8 cellular contexts compared by ENCODE assay signal in the genomic region with DNA sequence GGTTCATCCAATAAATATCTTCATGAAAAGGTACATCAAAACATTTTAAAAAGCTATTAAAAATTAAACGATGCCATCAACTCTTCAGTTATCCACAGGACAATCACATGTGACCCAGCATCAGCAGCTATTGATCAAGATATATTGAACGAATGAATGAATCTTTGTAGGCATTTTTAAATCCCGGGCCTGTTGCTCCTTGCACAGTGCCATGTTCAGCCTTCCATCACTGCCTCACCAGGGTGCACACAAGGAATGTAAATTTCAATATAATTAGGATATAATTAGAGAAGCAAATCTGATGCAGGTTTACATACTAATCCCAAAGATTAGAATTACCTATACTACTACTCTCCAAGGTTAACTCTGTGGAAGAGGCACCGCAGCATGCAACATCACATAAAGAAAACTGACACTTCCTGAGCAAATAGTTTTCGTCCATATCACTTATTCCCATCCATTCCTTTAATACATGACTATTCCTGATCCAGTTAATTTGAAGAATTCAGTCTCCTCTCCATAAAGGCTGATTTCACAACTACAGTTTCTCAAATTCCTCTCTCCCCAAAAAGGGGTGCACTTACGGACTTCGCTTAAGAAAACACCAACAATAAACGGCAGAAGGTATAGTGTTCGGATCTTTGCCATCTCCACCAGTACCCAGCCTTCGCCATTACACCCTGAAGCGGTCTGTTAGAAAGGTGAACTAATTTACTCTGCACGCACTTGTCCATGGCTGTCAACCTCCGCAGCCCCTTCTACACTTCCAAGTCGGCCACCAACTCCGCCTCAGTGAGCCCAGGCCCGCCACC. TPM values are rescaled to one million over a fixed set of nuclear protein-coding genes. Genes with fewer than 3 reads are reported as not detected.
DNase-seq lines count a peak whose midpoint lies in the region; ATAC-seq, FAIRE-seq and TF ChIP-seq lines count a peak whose summit lies in the region.

No MANE protein-coding gene starts in this region.

- H2AFZ ChIP-seq in MM.1S (ENCODE audit: low read length) (peak overlapping the region; percentile 95), GM12878 (ENCODE audit: control insufficient read depth, low read depth, low read length) (peak overlapping the region; percentile 24), HepG2 (ENCODE audit: low read length) (no peak overlapping the region)

- peaks cover 91% of the 10 kb centered on the region for H3K79me2 ChIP-seq in MM.1S (ENCODE audit: low read length)
- peaks cover 86% of the 10 kb centered on the region for H3K79me2 ChIP-seq in GM12878 (ENCODE audit: control insufficient read depth, insufficient read depth, low read length)
- peaks cover 88% of the 10 kb centered on the region for H3K79me2 ChIP-seq in HepG2 (ENCODE audit: insufficient read depth, low read length)

- no peak for TF ChIP-seq RAD21 in GM12878 (IDR thresholded peaks at IDR 0.05; ENCODE audit: insufficient read depth, low read depth, low read length)
- TF ChIP-seq RAD21 in HepG2 (CRISPR knock-in tag; IDR thresholded peaks at IDR 0.05), result no peak

- TF ChIP-seq EP300 in GM12878 (IDR thresholded peaks at IDR 0.05; ENCODE audit: borderline replicate concordance in 1 of 2, control insufficient read depth in 1 of 2, low read depth in 2 of 2, low read length in 2 of 2) (no peak), HepG2 (IDR thresholded peaks at IDR 0.05; ENCODE audit: low read depth in 2 of 2, low read length in 2 of 2) (no peak), HepG2 (CRISPR knock-in tag; IDR thresholded peaks at IDR 0.05; ENCODE audit: borderline replicate concordance) (no peak)

- FAIRE-seq in GM12878 (lab: Jason Lieb, UNC), result no peak
- FAIRE-seq in HepG2 (lab: Jason Lieb, UNC), result no peak
- no peak for FAIRE-seq in HTR-8/SVneo (lab: Jason Lieb, UNC)

- intact Hi-C loops in GM12878 (cut with micrococcal nuclease; ENCODE audit: unreplicated experiment), result loop anchor here (10.0 kb wide), 1 partner anchor 200 kb away; the partner anchor contains the start of gene TRPV2
- intact Hi-C loops in HepG2 (cut with micrococcal nuclease; ENCODE audit: unreplicated experiment), result loop anchor here (1.0 to 5.0 kb wide), 2 partner anchors 72 to 138 kb away; partner anchors contain the start of gene CENPV

- WGBS in GM12878 (ENCODE audit: insufficient coverage, insufficient replicate concordance, low lambda C conversion rate, missing lambda C conversion rate), result 1% methylated on average over 16 of the region's 16 CpGs
- 2% methylated on average over 16 of the region's 16 CpGs for WGBS in HepG2 (ENCODE audit: low lambda C conversion rate)
- 11% methylated on average over 16 of the region's 16 CpGs for WGBS in thymus

- H3K27me3 ChIP-seq in MM.1S (replicated peaks; ENCODE audit: insufficient read depth, low read length) (no peaks in the 10 kb centered on the region), GM12878 (replicated peaks in 1 of 2; ENCODE audit: control insufficient read depth in 2 of 2, insufficient read depth in 2 of 2, low read length in 1 of 2) (no peaks in the 10 kb centered on the region), HepG2 (ENCODE audit: control insufficient read depth in 1 of 2, insufficient read depth in 2 of 2, low read length in 2 of 2) (no peaks in the 10 kb centered on the region; a peak in 1 of 5 replicates), thymus (ENCODE audit: control insufficient read depth, insufficient read depth) (no peaks in the 10 kb centered on the region)

- H3K4me2 ChIP-seq in MM.1S (ENCODE audit: low read depth, low read length) (peak overlapping the region; percentile 68), GM12878 (ENCODE audit: control insufficient read depth, insufficient read depth) (peak overlapping the region; percentile 71), HepG2 (ENCODE audit: low read depth, low read length) (peak overlapping the region; percentile 82)

- H3K36me3 ChIP-seq in MM.1S (replicated peaks; ENCODE audit: insufficient read depth, low read length) (no peaks in the 10 kb centered on the region), GM12878 (ENCODE audit: control insufficient read depth in 2 of 2, insufficient read depth in 2 of 2, low read length in 1 of 2) (no peaks in the 10 kb centered on the region; a peak in 1 of 4 replicates), HepG2 (replicated peaks in 1 of 2; ENCODE audit: control insufficient read depth in 1 of 2, insufficient read depth in 2 of 2, low read length in 2 of 2) (no peaks in the 10 kb centered on the region), thymus (ENCODE audit: control insufficient read depth, insufficient read depth) (peaks cover 3% of the 10 kb centered on the region)

- peaks cover 19% of the 10 kb centered on the region for H3F3A ChIP-seq in MM.1S (ENCODE audit: insufficient read depth, low read length)

- TF ChIP-seq POLR2A in GM12878 (IDR thresholded peaks at IDR 0.05; ENCODE audit: low read depth, low read length) (no peak), HepG2 (IDR thresholded peaks at IDR 0.05; ENCODE audit: insufficient read depth in 1 of 2, low read depth in 2 of 2, low read length in 2 of 2) (no peak)

- DNase-seq in DMS79 treated with DMSO at 0.1 percent for 48 hours (lab: John Stamatoyannopoulos, UW) (peak; percentile 21), DMS79 (lab: John Stamatoyannopoulos, UW) (no peak), MM.1S (no peak), GM12878 (ENCODE audit: low read depth, low spot score) (no peak), HepG2 (ENCODE audit: low spot score) (no peak), GM10266 (ENCODE audit: extremely low spot score) (no peak), HTR-8/SVneo (ENCODE audit: insufficient read length, low spot score) (no peak)

- CTCF ChIA-PET in GM12878 (lab: Yijun Ruan, JAX), result interaction anchor here (0.6 to 1.4 kb wide), 4 partner anchors 9 to 73 kb away, joined by 3 to 5 read pairs (median 4); no protein-coding TSS in a partner anchor
- CTCF ChIA-PET in HepG2 (lab: Yijun Ruan, JAX; ENCODE audit: low intra/inter-chr PET ratio, low total read pairs), result no interaction called here

- RAD21 ChIA-PET in GM12878 (lab: Charles Lee; ENCODE audit: unreplicated experiment), result interaction anchor here (0.6 to 1.5 kb wide), 4 partner anchors 29 to 139 kb away, joined by 3 to 5 read pairs (median 4); partner anchors contain the start of gene CENPV

- TF ChIP-seq CTCF in MM.1S (IDR thresholded peaks at IDR 0.05; ENCODE audit: low read length) (no peak), GM12878 (IDR thresholded peaks at IDR 0.05 in 2 of 3, conservative IDR thresholded peaks at IDR 0.05 in 1 of 3; ENCODE audit: control insufficient read depth in 2 of 3, extremely low read depth in 1 of 3, insufficient read depth in 1 of 3, low read depth in 3 of 3, low read length in 3 of 3) (no peak), HepG2 (CRISPR knock-in tag; IDR thresholded peaks at IDR 0.05) (no peak), GM10266 (IDR thresholded peaks at IDR 0.05; ENCODE audit: control insufficient read depth, insufficient read depth, low read depth, missing control alignments) (no peak)

- H3K9me2 ChIP-seq in MM.1S (replicated peaks; ENCODE audit: insufficient read depth, low read length), result no peaks in the 10 kb centered on the region

- peak overlapping the region; percentile 83 for H3K4me3 ChIP-seq in MM.1S (ENCODE audit: low read length)
- H3K4me3 ChIP-seq in GM12878, result peak overlapping the region; percentile 91
- peak overlapping the region; percentile 84 to 91 (median 88) for H3K4me3 ChIP-seq in HepG2 (replicated peaks in 1 of 3; ENCODE audit: insufficient read depth in 1 of 3, low read depth in 2 of 3, low read length in 3 of 3)
- peak overlapping the region; percentile 93 for H3K4me3 ChIP-seq in thymus (ENCODE audit: low read length)

- H3K9me3 ChIP-seq in MM.1S (replicated peaks; ENCODE audit: insufficient read depth, low read length), result no peaks in the 10 kb centered on the region
- H3K9me3 ChIP-seq in GM12878 (replicated peaks; ENCODE audit: control insufficient read depth, insufficient read depth, low read length), result no peaks in the 10 kb centered on the region
- no peaks in the 10 kb centered on the region for H3K9me3 ChIP-seq in HepG2 (ENCODE audit: low read length)
- H3K9me3 ChIP-seq in thymus (ENCODE audit: control insufficient read depth), result no peaks in the 10 kb centered on the region

- BruUV-seq in GM12878 (replicated peaks; lab: Mats Ljungman, UMichigan), result no TSS peak
- BruUV-seq in HepG2 (replicated peaks; lab: Mats Ljungman, UMichigan), result no TSS peak

- in situ Hi-C loops in GM12878 (cut with MboI), result no loop called here
- in situ Hi-C loops in HepG2 (cut with HindIII; ENCODE audit: extremely low pct_ligation_motif_present, low pct_unique_long_range_greater_than_20kb), result no loop called here

- H3K27ac ChIP-seq in MM.1S (ENCODE audit: low read length), result peak overlapping the region; percentile 92; the same call in 1 of the 2 replicates
- peak overlapping the region; percentile 96 for H3K27ac ChIP-seq in GM12878 (ENCODE audit: control insufficient read depth, insufficient read depth)
- peak overlapping the region; percentile 99 for H3K27ac ChIP-seq in HepG2 (ENCODE audit: extremely low read length, insufficient read depth, low read length)
- peak overlapping the region; percentile 97 for H3K27ac ChIP-seq in thymus (ENCODE audit: low read depth)

- 0 out of 2 replicates have a peak, but pooled peaks cover 3% of the 10 kb centered on the region for H4K20me1 ChIP-seq in MM.1S (ENCODE audit: insufficient read depth, low read length)
- H4K20me1 ChIP-seq in GM12878 (ENCODE audit: control insufficient read depth, insufficient read depth), result no peaks in the 10 kb centered on the region; the same call in 1 of the 2 replicates
- peaks cover 23% of the 10 kb centered on the region; the same call in 1 of the 2 replicates for H4K20me1 ChIP-seq in HepG2 (ENCODE audit: insufficient read depth, low read length)

- SMC1A ChIA-PET in GM12878 (lab: Charles Lee; ENCODE audit: uncharacterized antibody, unreplicated experiment), result interaction anchor here (0.9 to 1.9 kb wide), 6 partner anchors 12 to 137 kb away, joined by 3 to 8 read pairs (median 5); no protein-coding TSS in a partner anchor

- H3K9ac ChIP-seq in MM.1S (ENCODE audit: low read length) (peak overlapping the region; percentile 93), GM12878 (ENCODE audit: control insufficient read depth, insufficient read depth, low read length) (peak overlapping the region; percentile 96), HepG2 (ENCODE audit: insufficient read depth, low read depth, low read length) (peak overlapping the region; percentile 92)

- POLR2A ChIA-PET in GM12878 (lab: Charles Lee) (interaction anchor here (0.7 to 1.7 kb wide), 3 partner anchors 10 to 73 kb away, joined by 3 to 6 read pairs (median 4); no protein-coding TSS in a partner anchor), HepG2 (lab: Yijun Ruan, JAX) (interaction anchor here (1.0 to 6.3 kb wide), 8 partner anchors 8 to 138 kb away, joined by 3 to 77 read pairs (median 10); partner anchors contain the start of gene CENPV)

- peaks cover 3% of the 10 kb centered on the region for H3K4me1 ChIP-seq in MM.1S (ENCODE audit: low read length)
- peaks cover 4% of the 10 kb centered on the region for H3K4me1 ChIP-seq in GM12878 (ENCODE audit: control insufficient read depth, insufficient read depth, low read length)
- peaks cover 39% of the 10 kb centered on the region for H3K4me1 ChIP-seq in HepG2 (ENCODE audit: insufficient read depth, low read length)
- H3K4me1 ChIP-seq in thymus (ENCODE audit: control insufficient read depth, insufficient read depth, low read length), result peaks cover 12% of the 10 kb centered on the region

- ATAC-seq in GM12878 (no peak), HepG2 (no peak; the same call in 2 of the 3 replicates)

RNA-seq across cellular contexts. Expression of gene NCOR1, which starts 0.9 kb away (rescaled TPM):
- total RNA-seq in GM12878 (2013; cell fraction: nucleolus; rRNA removed), result 467 and 535 TPM in 2 replicates
- total RNA-seq in GM12878 (2014; rRNA removed) (71.6 and 77.3 TPM in 2 replicates), GM12878 (2014; rRNA removed; fragmentation: Illumina TruSeq; extraction: Trizol) (75.5 and 81.9 TPM in 2 replicates), GM12878 (2021) (102 and 109 TPM in 2 replicates), HepG2 (2016; rRNA removed; fragmentation: Illumina TruSeq; extraction: Trizol) (57.0 and 80.4 TPM in 2 replicates)
- polyA plus RNA-seq in GM12878 (2011; ENCODE audit: low read depth), result 31.2 TPM
- polyA plus RNA-seq in GM12878 (2011; rRNA removed) (78.2 and 94.5 TPM in 2 replicates), GM12878 (2014; fragmentation: Illumina TruSeq; extraction: Trizol) (75.0 and 81.0 TPM in 2 replicates), GM12878 (2014; fragmentation: Nextera tagmentation; extraction: Ambion mirVana) (10 to 100 TPM; 34.5 to 55.1 TPM), GM12878 (2014; rRNA removed) (72.8 and 83.9 TPM in 2 replicates), GM12878 (2016; fragmentation: Nextera tagmentation; extraction: Ambion mirVana) (100 to 1,000 TPM; 118 to 135 TPM), HepG2 (2011; rRNA removed) (65.5 and 71.7 TPM in 2 replicates), thymus (51.5 TPM)
- 109 and 116 TPM in 2 replicates for polyA plus RNA-seq in GM12878 (2011; cell fraction: cytosol; rRNA removed)
- polyA plus RNA-seq in GM12878 (2011; cell fraction: nucleus; rRNA removed), result 117 and 140 TPM in 2 replicates
- 38.3 and 51.2 TPM in 2 replicates for polyA plus RNA-seq in GM12878 (2012)
- 261 and 316 TPM in 2 replicates for polyA minus RNA-seq in GM12878 (2011; rRNA and poly(A)+ RNA removed)
- polyA minus RNA-seq in GM12878 (2011; cell fraction: cytosol; rRNA and poly(A)+ RNA removed), result 56.1 and 59.4 TPM in 2 replicates
- polyA minus RNA-seq in GM12878 (2011; cell fraction: nucleus; rRNA and poly(A)+ RNA removed), result 117 and 177 TPM in 2 replicates
- total RNA-seq in HepG2 (2016; cell fraction: cytosol; rRNA removed; fragmentation: Illumina TruSeq; extraction: Trizol; ENCODE audit: low read depth), result 22.7 and 28.3 TPM in 2 replicates
- 55.2 and 73.8 TPM in 2 replicates for total RNA-seq in HepG2 (2016; cell fraction: insoluble cytoplasmic fraction; rRNA removed; fragmentation: Illumina TruSeq; extraction: Trizol)
- 34.0 and 36.2 TPM in 2 replicates for total RNA-seq in HepG2 (2016; cell fraction: membrane; rRNA removed; fragmentation: Illumina TruSeq; extraction: Trizol)
- 89.2 and 101 TPM in 2 replicates for total RNA-seq in HepG2 (2016; cell fraction: nucleus; rRNA removed; fragmentation: Illumina TruSeq; extraction: Trizol)
- 55.8 and 62.9 TPM in 2 replicates for polyA plus RNA-seq in HepG2 (2011; cell fraction: cytosol; rRNA removed)
- 116 and 122 TPM in 2 replicates for polyA plus RNA-seq in HepG2 (2011; cell fraction: nucleus; rRNA removed)
- 42.3 and 47.6 TPM in 2 replicates for polyA plus RNA-seq in HepG2 (2012)
- polyA plus RNA-seq in HepG2 (2016; cell fraction: cytosol; fragmentation: Illumina TruSeq; extraction: Trizol; ENCODE audit: low read depth), result 3.8 and 4.9 TPM in 2 replicates
- polyA plus RNA-seq in HepG2 (2016; cell fraction: insoluble cytoplasmic fraction; fragmentation: Illumina TruSeq; extraction: Trizol; ENCODE audit: low read depth), result 80.6 and 82.5 TPM in 2 replicates
- 11.3 TPM in 2 replicates for polyA plus RNA-seq in HepG2 (2016; cell fraction: membrane; fragmentation: Illumina TruSeq; extraction: Trizol; ENCODE audit: low read depth)
- 85.3 and 89.2 TPM in 2 replicates for polyA plus RNA-seq in HepG2 (2016; cell fraction: nucleus; fragmentation: Illumina TruSeq; extraction: Trizol; ENCODE audit: insufficient read depth, low read depth)
- 273 and 332 TPM in 2 replicates for polyA minus RNA-seq in HepG2 (2011; rRNA and poly(A)+ RNA removed; ENCODE audit: low replicate concordance)
- 62.3 and 64.1 TPM in 2 replicates for polyA minus RNA-seq in HepG2 (2011; cell fraction: cytosol; rRNA and poly(A)+ RNA removed)
- 263 and 278 TPM in 2 replicates for polyA minus RNA-seq in HepG2 (2011; cell fraction: nucleus; rRNA and poly(A)+ RNA removed)

RNA-seq across cellular contexts. Expression of gene PIGL, which starts 2.6 kb away (rescaled TPM):
- total RNA-seq in GM12878 (2013; cell fraction: nucleolus; rRNA removed), result 215 and 241 TPM in 2 replicates
- 31.2 and 38.4 TPM in 2 replicates for total RNA-seq in GM12878 (2014; rRNA removed)
- total RNA-seq in GM12878 (2014; rRNA removed; fragmentation: Illumina TruSeq; extraction: Trizol), result 28.0 and 29.1 TPM in 2 replicates
- total RNA-seq in GM12878 (2021), result 29.5 and 31.5 TPM in 2 replicates
- 20.3 TPM for polyA plus RNA-seq in GM12878 (2011; ENCODE audit: low read depth)
- polyA plus RNA-seq in GM12878 (2011; rRNA removed), result 44.8 and 52.5 TPM in 2 replicates
- 50.1 and 50.5 TPM in 2 replicates for polyA plus RNA-seq in GM12878 (2011; cell fraction: cytosol; rRNA removed)
- 185 and 385 TPM in 2 replicates for polyA plus RNA-seq in GM12878 (2011; cell fraction: nucleus; rRNA removed)
- 29.2 and 40.3 TPM in 2 replicates for polyA plus RNA-seq in GM12878 (2012)
- 28.6 and 31.5 TPM in 2 replicates for polyA plus RNA-seq in GM12878 (2014; fragmentation: Illumina TruSeq; extraction: Trizol)
- polyA plus RNA-seq in GM12878 (2014; fragmentation: Nextera tagmentation; extraction: Ambion mirVana), result 10 to 100 TPM; 29.2 to 42.1 TPM
- 30.5 and 37.5 TPM in 2 replicates for polyA plus RNA-seq in GM12878 (2014; rRNA removed)
- 10 to 100 TPM; 25.9 to 29.1 TPM for polyA plus RNA-seq in GM12878 (2016; fragmentation: Nextera tagmentation; extraction: Ambion mirVana)
- polyA minus RNA-seq in GM12878 (2011; rRNA and poly(A)+ RNA removed), result 32.9 and 33.0 TPM in 2 replicates
- 5.5 and 8.4 TPM in 2 replicates for polyA minus RNA-seq in GM12878 (2011; cell fraction: cytosol; rRNA and poly(A)+ RNA removed)
- polyA minus RNA-seq in GM12878 (2011; cell fraction: nucleus; rRNA and poly(A)+ RNA removed), result 43.5 and 55.7 TPM in 2 replicates
- total RNA-seq in HepG2 (2016; rRNA removed; fragmentation: Illumina TruSeq; extraction: Trizol), result 9.8 and 28.5 TPM in 2 replicates
- 7.4 and 8.4 TPM in 2 replicates for total RNA-seq in HepG2 (2016; cell fraction: cytosol; rRNA removed; fragmentation: Illumina TruSeq; extraction: Trizol; ENCODE audit: low read depth)
- total RNA-seq in HepG2 (2016; cell fraction: insoluble cytoplasmic fraction; rRNA removed; fragmentation: Illumina TruSeq; extraction: Trizol), result 9.8 and 25.0 TPM in 2 replicates
- 8.9 and 10.6 TPM in 2 replicates for total RNA-seq in HepG2 (2016; cell fraction: membrane; rRNA removed; fragmentation: Illumina TruSeq; extraction: Trizol)
- total RNA-seq in HepG2 (2016; cell fraction: nucleus; rRNA removed; fragmentation: Illumina TruSeq; extraction: Trizol), result 39.8 and 46.5 TPM in 2 replicates
- polyA plus RNA-seq in HepG2 (2011; rRNA removed), result 63.8 and 89.6 TPM in 2 replicates
- polyA plus RNA-seq in HepG2 (2011; cell fraction: cytosol; rRNA removed), result 27.7 and 28.2 TPM in 2 replicates
- polyA plus RNA-seq in HepG2 (2011; cell fraction: nucleus; rRNA removed), result 389 and 455 TPM in 2 replicates
- 42.2 and 50.5 TPM in 2 replicates for polyA plus RNA-seq in HepG2 (2012)
- 3.6 and 3.9 TPM in 2 replicates for polyA plus RNA-seq in HepG2 (2016; cell fraction: cytosol; fragmentation: Illumina TruSeq; extraction: Trizol; ENCODE audit: low read depth)
- 9.6 and 11.6 TPM in 2 replicates for polyA plus RNA-seq in HepG2 (2016; cell fraction: insoluble cytoplasmic fraction; fragmentation: Illumina TruSeq; extraction: Trizol; ENCODE audit: low read depth)
- 4.3 and 5.4 TPM in 2 replicates for polyA plus RNA-seq in HepG2 (2016; cell fraction: membrane; fragmentation: Illumina TruSeq; extraction: Trizol; ENCODE audit: low read depth)
- 49.3 and 55.4 TPM in 2 replicates for polyA plus RNA-seq in HepG2 (2016; cell fraction: nucleus; fragmentation: Illumina TruSeq; extraction: Trizol; ENCODE audit: insufficient read depth, low read depth)
- polyA minus RNA-seq in HepG2 (2011; rRNA and poly(A)+ RNA removed; ENCODE audit: low replicate concordance), result 28.9 and 42.8 TPM in 2 replicates
- polyA minus RNA-seq in HepG2 (2011; cell fraction: cytosol; rRNA and poly(A)+ RNA removed), result 9.2 and 9.4 TPM in 2 replicates
- 78.7 and 99.5 TPM in 2 replicates for polyA minus RNA-seq in HepG2 (2011; cell fraction: nucleus; rRNA and poly(A)+ RNA removed)
- polyA plus RNA-seq in thymus, result 31.1 TPM
